11 cellular contexts compared by ENCODE assay signal in the genomic region with DNA sequence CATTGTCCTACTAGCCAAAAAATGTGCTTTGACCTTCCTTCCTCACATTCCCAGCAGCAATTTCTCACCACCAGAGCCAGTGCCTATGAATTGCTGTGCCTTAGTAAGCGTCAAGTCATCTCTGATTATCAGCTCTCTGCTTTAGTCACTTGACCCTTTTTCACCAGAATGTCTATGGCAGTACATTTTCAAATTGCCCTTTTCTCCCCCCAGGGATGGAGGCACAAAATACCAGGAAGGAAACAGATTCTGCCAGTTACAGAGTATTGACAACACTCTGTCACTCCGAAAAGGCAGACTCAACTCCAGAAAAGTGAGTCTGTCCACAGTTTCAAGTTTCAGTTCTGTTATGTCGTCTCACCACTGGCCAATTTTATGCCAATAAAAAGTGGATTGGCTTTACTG.
DNase-seq lines count a peak whose midpoint lies in the region; ATAC-seq lines count a peak whose summit lies in the region.
"Had no signal": no experiment of that assay in that cellular context is flagged by ENCODE, and none has a peak within 500 bp of the region (broad histone marks: within the 10 kb centered on the region; RNA-seq: fewer than 3 reads in every experiment).

No MANE protein-coding gene starts in this region.

- peak overlapping the region; percentile 53 for H3K4me3 Mint-ChIP-seq in central memory CD8-positive, alpha-beta T cell

- DNase-seq in ELR (ENCODE audit: low read depth) (peak; percentile 45), GM03348 (ENCODE audit: low spot score) (no peak), glomerular visceral epithelial cell (ENCODE audit: extremely low spot score) (no peak), HT-29 (ENCODE audit: low spot score) (no peak), kidney glomerular epithelial cell (lab: John Stamatoyannopoulos, UW) (no peak)
- DNase-seq in central memory CD8-positive, alpha-beta T cell (ENCODE audit: low spot score in 2 of 2) = no peak
- DNase-seq: DMS79 treated with DMSO at 0.1 percent for 48 hours; NK-92 treated with Interleukin-12 subunit alpha and Interleukin-12 subunit beta, amount 100 ng/mL, for 24 hours; right cardiac atrium had no signal

- H3K27ac Mint-ChIP-seq in central memory CD8-positive, alpha-beta T cell (ENCODE audit: low read depth) = peak overlapping the region; percentile 76

- no peaks in the 10 kb centered on the region for H3K9me3 Mint-ChIP-seq in central memory CD8-positive, alpha-beta T cell

- H3K27me3 Mint-ChIP-seq in central memory CD8-positive, alpha-beta T cell = peaks cover 29% of the 10 kb centered on the region

- H3K4me1 Mint-ChIP-seq in central memory CD8-positive, alpha-beta T cell = peaks cover 12% of the 10 kb centered on the region

- no peaks in the 10 kb centered on the region for H3K36me3 Mint-ChIP-seq in central memory CD8-positive, alpha-beta T cell (ENCODE audit: insufficient read depth)

- ATAC-seq in GM21423 (IDR thresholded peaks at IDR 0.05; ENCODE audit: unreplicated experiment) (peak; percentile 89), HG03460 (IDR thresholded peaks at IDR 0.05; ENCODE audit: unreplicated experiment) (peak; percentile 57)
- no peak for ATAC-seq in central memory CD8-positive, alpha-beta T cell (replicated peaks; ENCODE audit: extremely low read depth, poor library complexity, severe bottlenecking)
- ATAC-seq: right cardiac atrium had no signal
